9 cellular contexts compared by ENCODE assay signal in genomic region chr1:161195171-161195570, GRCh38. TPM values are rescaled to one million over a fixed set of nuclear protein-coding genes. Genes with fewer than 3 reads are reported as not detected.
DNase-seq lines count a peak whose midpoint lies in the region; ATAC-seq and TF ChIP-seq lines count a peak whose summit lies in the region.
"Had no signal": no experiment of that assay in that cellular context is flagged by ENCODE, and none has a peak within 500 bp of the region (broad histone marks: within the 10 kb centered on the region; RNA-seq: fewer than 3 reads in every experiment).

No MANE protein-coding gene starts in this region.

- no peaks in the 10 kb centered on the region for H3K4me1 ChIP-seq in body of pancreas

- no peak for TF ChIP-seq POLR2A in body of pancreas (IDR thresholded peaks at IDR 0.05)

- no peaks in the 10 kb centered on the region for H3K27me3 ChIP-seq in body of pancreas
- H3K27me3 ChIP-seq: gastrocnemius medialis had no signal

- intact Hi-C loops in posterior vena cava (cut with DNase I): loop anchor here in 1 of 2 donors (10.0 kb wide), 1 partner anchor 190 kb away; no protein-coding TSS in a partner anchor
- intact Hi-C loops in body of pancreas (cut with DNase I): no loop called here

- WGBS in body of pancreas, 2 donors: 61 to 74% methylated on average over 2 to 4 of the region's 4 CpGs

- H3K9me3 Mint-ChIP-seq in activated naive CD8-positive, alpha-beta T cell (ENCODE audit: low read depth): no peaks in the 10 kb centered on the region

- TF ChIP-seq CTCF in body of pancreas (IDR thresholded peaks at IDR 0.05): no peak

- DNase-seq in posterior vena cava (ENCODE audit: low spot score) (peak; percentile 15), body of pancreas (no peak)
- DNase-seq: gastrocnemius medialis had no signal

- H3K4me3 ChIP-seq in body of pancreas: no peak overlapping the region
- H3K4me3 ChIP-seq: thoracic aorta had no signal

- H3K27me3 Mint-ChIP-seq in activated naive CD8-positive, alpha-beta T cell: no peaks in the 10 kb centered on the region

- no peaks in the 10 kb centered on the region for H3K9me3 ChIP-seq in body of pancreas
- H3K9me3 ChIP-seq: gastrocnemius medialis, thoracic aorta had no signal

- peak; percentile 56 for ATAC-seq in GM18909 (IDR thresholded peaks at IDR 0.05; ENCODE audit: poor library complexity, unreplicated experiment)
- peak; percentile 59 for ATAC-seq in HG02610 (IDR thresholded peaks at IDR 0.05; ENCODE audit: unreplicated experiment)
- ATAC-seq in body of pancreas: no peak
- ATAC-seq in HG02623 (IDR thresholded peaks at IDR 0.05; ENCODE audit: unreplicated experiment): no peak
- ATAC-seq in GM18520 (IDR thresholded peaks at IDR 0.05; ENCODE audit: unreplicated experiment): no peak
- ATAC-seq: gastrocnemius medialis had no signal

- H3K4me1 Mint-ChIP-seq in activated naive CD8-positive, alpha-beta T cell (ENCODE audit: low read depth): peaks cover 39% of the 10 kb centered on the region

- no peaks in the 10 kb centered on the region for H3K36me3 ChIP-seq in body of pancreas (replicated peaks in 1 of 2; ENCODE audit: insufficient read depth in 1 of 2, low read depth in 2 of 2)
- H3K36me3 ChIP-seq: gastrocnemius medialis, thoracic aorta had no signal

- no peaks in the 10 kb centered on the region for H3K36me3 Mint-ChIP-seq in activated naive CD8-positive, alpha-beta T cell

- H3K4me3 Mint-ChIP-seq in activated naive CD8-positive, alpha-beta T cell: no peak overlapping the region

- no peak overlapping the region for H3K27ac ChIP-seq in body of pancreas
- H3K27ac ChIP-seq: thoracic aorta had no signal

- H3K27ac Mint-ChIP-seq in activated naive CD8-positive, alpha-beta T cell: peak overlapping the region; percentile 66

RNA-seq across cellular contexts. Expression of gene ADAMTS4, which starts 3.7 kb away (rescaled TPM):
- total RNA-seq in posterior vena cava: 100 to 1,000 TPM in 1 of 2 donors, 10 to 100 TPM in 1; 28.0 to 125 TPM
- 1 to 10 TPM; 6.7 to 7.9 TPM for total RNA-seq in body of pancreas

RNA-seq across cellular contexts. Expression of gene NDUFS2, which starts 7.0 kb away (rescaled TPM):
- total RNA-seq in posterior vena cava (10 to 100 TPM; 54.3 to 57.9 TPM), body of pancreas (10 to 100 TPM; 46.4 to 67.2 TPM)

RNA-seq across cellular contexts. Expression of gene B4GALT3, which starts 17.9 kb away (rescaled TPM):
- total RNA-seq in posterior vena cava (10 to 100 TPM; 12.7 to 17.3 TPM), body of pancreas (10 to 100 TPM; 20.2 to 29.3 TPM)

RNA-seq across cellular contexts. Expression of gene FCER1G, which starts 19.9 kb away (rescaled TPM):
- 100 to 1,000 TPM in 1 of 2 donors, 10 to 100 TPM in 1; 40.4 to 101 TPM for total RNA-seq in posterior vena cava
- total RNA-seq in body of pancreas: 10 to 100 TPM; 27.0 to 42.0 TPM

RNA-seq across cellular contexts. Expression of gene APOA2, which starts 28.3 kb away (rescaled TPM):
- total RNA-seq in posterior vena cava (not detected), body of pancreas (not detected)
- total RNA-seq: thoracic aorta had no signal

Comparison
In these comparisons a context has a peak if more than half of its experiments do, and no peak if none do; other contexts are left out.
1. ATAC-seq: peak in GM18909 (single experiment) and HG02610 (single experiment); none in body of pancreas (single experiment), HG02623 (single experiment) and GM18520 (single experiment).